ENCODE assay signal across 8 cellular contexts in the genomic region with DNA sequence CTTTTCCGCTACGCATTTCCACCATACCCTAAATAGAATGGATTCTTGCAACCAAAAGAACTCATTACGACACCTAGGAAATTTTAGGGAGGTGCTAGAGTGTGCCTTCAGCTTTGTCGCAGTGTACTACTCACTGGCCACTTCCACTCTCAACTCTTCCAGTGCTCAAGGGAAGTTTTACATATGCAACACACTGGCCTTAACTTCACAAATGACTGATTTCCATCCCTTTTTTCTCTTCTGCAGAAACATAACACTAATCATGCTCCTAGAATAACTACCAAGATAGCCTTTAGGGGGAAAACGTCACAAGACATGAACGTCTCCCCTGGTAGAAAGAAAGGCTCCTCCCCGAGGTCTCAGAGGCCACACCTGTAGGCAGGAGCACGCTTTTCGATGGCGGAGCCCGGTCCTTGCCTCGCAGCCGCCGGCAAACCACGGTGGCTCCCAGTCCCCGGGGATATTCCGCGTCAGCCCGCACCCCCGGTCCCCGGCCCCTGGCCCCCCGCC. TPM values are rescaled to one million over a fixed set of nuclear protein-coding genes. Genes with fewer than 3 reads are reported as not detected.
DNase-seq lines count a peak whose midpoint lies in the region; ATAC-seq and TF ChIP-seq lines count a peak whose summit lies in the region.

No MANE protein-coding gene starts in this region.

- intact Hi-C loops in ovary (cut with DNase I): loop anchor here in 2 of 4 donors (10.0 kb wide), 2 partner anchors 45 to 55 kb away; no protein-coding TSS in a partner anchor

- H3K4me3 ChIP-seq in HUES48 (ENCODE audit: low read depth, low read length) (peak overlapping the region; percentile 95), gastroesophageal sphincter (peak overlapping the region; percentile 86 to 99), ovary (peak overlapping the region; percentile 89), thymus (ENCODE audit: low read length) (peak overlapping the region; percentile 86)

- H3K27ac ChIP-seq in HUES48 (ENCODE audit: low read depth, low read length): peak overlapping the region; percentile 99
- H3K27ac ChIP-seq in gastroesophageal sphincter: peak overlapping the region; percentile 95 to 99 (median 96)
- H3K27ac ChIP-seq in ovary: peak overlapping the region; percentile 84 to 96
- H3K27ac ChIP-seq in thymus (ENCODE audit: low read depth): peak overlapping the region; percentile 88

- TF ChIP-seq CTCF in gastroesophageal sphincter (IDR thresholded peaks at IDR 0.05) (no peak), ovary (IDR thresholded peaks at IDR 0.05) (no peak)

- H3K4me1 ChIP-seq in HUES48 (ENCODE audit: control insufficient read depth, insufficient read depth, low read length) (peaks cover 3% of the 10 kb centered on the region; the same call in 1 of the 2 replicates), gastroesophageal sphincter (peaks cover 0 to 28% (median 3%) of the 10 kb centered on the region in 3 donors), ovary (ENCODE audit: insufficient read depth) (peaks cover 5% of the 10 kb centered on the region), thymus (ENCODE audit: control insufficient read depth, insufficient read depth, low read length) (peaks cover 10% of the 10 kb centered on the region)

- 14 to 28% methylated on average over 4 of the region's 22 CpGs for WGBS in gastroesophageal sphincter (ENCODE audit: low coverage in 1 of 2), 2 donors
- 2 to 3% (median 3%) methylated on average over 22 of the region's 22 CpGs for WGBS in ovary, 3 donors
- WGBS in thymus: 5% methylated on average over 22 of the region's 22 CpGs

- peak overlapping the region; percentile 70 for H3K9ac ChIP-seq in HUES48 (ENCODE audit: low read depth, low read length)

- TF ChIP-seq POLR2A in gastroesophageal sphincter (IDR thresholded peaks at IDR 0.05) (no peak), ovary (IDR thresholded peaks at IDR 0.05) (no peak)

- H3K27me3 ChIP-seq in HUES48 (ENCODE audit: control insufficient read depth, insufficient read depth, low read length) (no peaks in the 10 kb centered on the region), gastroesophageal sphincter (no peaks in the 10 kb centered on the region), ovary (no peaks in the 10 kb centered on the region), thymus (ENCODE audit: control insufficient read depth, insufficient read depth) (no peaks in the 10 kb centered on the region)

- peak; percentile 68 for ATAC-seq in GM21515 (IDR thresholded peaks at IDR 0.05; ENCODE audit: unreplicated experiment)
- peak; percentile 35 for ATAC-seq in gastroesophageal sphincter

- peak; percentile 63 for DNase-seq in DMS114 treated with DMSO at 0.1 percent for 48 hours (lab: John Stamatoyannopoulos, UW; ENCODE audit: unreplicated experiment)
- DNase-seq in RPMI8226: peak; percentile 94
- DNase-seq in activated effector memory CD4-positive, alpha-beta T cell treated with anti-CD3 and anti-CD28 coated beads, Interleukin-2, amount 50 U/mL, for 16 hours: peak; percentile 92
- DNase-seq in ovary: peak in 2 of 5 donors; percentile 40 to 60

- no peaks in the 10 kb centered on the region for H3K9me3 ChIP-seq in HUES48 (ENCODE audit: control insufficient read depth, insufficient read depth, low read length)
- no peaks in the 10 kb centered on the region for H3K9me3 ChIP-seq in gastroesophageal sphincter
- H3K9me3 ChIP-seq in ovary: no peaks in the 10 kb centered on the region
- no peaks in the 10 kb centered on the region for H3K9me3 ChIP-seq in thymus (ENCODE audit: control insufficient read depth)

- H3K36me3 ChIP-seq in HUES48 (ENCODE audit: control insufficient read depth, insufficient read depth, low read length) (peaks cover 13% of the 10 kb centered on the region), gastroesophageal sphincter (peaks cover 0 to 8% of the 10 kb centered on the region in 2 donors), ovary (no peaks in the 10 kb centered on the region), thymus (ENCODE audit: control insufficient read depth, insufficient read depth) (no peaks in the 10 kb centered on the region)

- TF ChIP-seq EP300 in gastroesophageal sphincter (IDR thresholded peaks at IDR 0.05): no peak
- no peak for TF ChIP-seq EP300 in ovary (IDR thresholded peaks at IDR 0.05)

RNA-seq across cellular contexts. Expression of gene LYRM4, which starts 0.6 kb away (rescaled TPM):
- total RNA-seq in gastroesophageal sphincter (10 to 100 TPM; 16.4 to 27.9 (median 20.5) TPM), ovary (10 to 100 TPM; 30.8 to 37.9 (median 33.6) TPM)
- polyA plus RNA-seq in ovary (10 to 100 TPM; 28.0 to 38.2 TPM), thymus (31.6 TPM)

RNA-seq across cellular contexts. Expression of gene FARS2, which starts 1.1 kb away (rescaled TPM):
- total RNA-seq in gastroesophageal sphincter (10 to 100 TPM in 3 of 4 donors, 1 to 10 TPM in 1; 9.8 to 16.3 (median 14.4) TPM), ovary (10 to 100 TPM; 10.5 to 17.5 (median 12.2) TPM)
- polyA plus RNA-seq in ovary (1 to 10 TPM; 9.2 to 9.7 TPM), thymus (10.5 TPM)
